8 cellular contexts compared by ENCODE assay signal in genomic region chr1:2525524-2525895, GRCh38. TPM values are rescaled to one million over a fixed set of nuclear protein-coding genes. Genes with fewer than 3 reads are reported as not detected.
DNase-seq lines count a peak whose midpoint lies in the region; ATAC-seq and TF ChIP-seq lines count a peak whose summit lies in the region.

No MANE protein-coding gene starts in this region.

- DNase-seq in AG10803 (ENCODE audit: low read depth) (no peak), colonic mucosa (no peak), islet precursor cell (no peak), kidney tubule cell (ENCODE audit: low spot score) (no peak)
- DNase-seq in naive thymus-derived CD8-positive, alpha-beta T cell, result no peak

- intact Hi-C loops in colonic mucosa (cut with DNase I), result no loop called here

- H3K27ac Mint-ChIP-seq in naive thymus-derived CD8-positive, alpha-beta T cell, result peak overlapping the region; percentile 77 to 98 (median 95)

- no peak for TF ChIP-seq CTCF in AG10803 (conservative IDR thresholded peaks at IDR 0.05; ENCODE audit: low read length)
- TF ChIP-seq CTCF in colonic mucosa (IDR thresholded peaks at IDR 0.05), result no peak

- no peaks in the 10 kb centered on the region for H3K9me3 Mint-ChIP-seq in naive thymus-derived CD8-positive, alpha-beta T cell

- peaks cover 0 to 21% (median 6%) of the 10 kb centered on the region in 3 donors for H3K36me3 Mint-ChIP-seq in naive thymus-derived CD8-positive, alpha-beta T cell

- H3K27me3 Mint-ChIP-seq in naive thymus-derived CD8-positive, alpha-beta T cell, result peaks cover 0 to 2% (median 0%) of the 10 kb centered on the region in 5 donors

- H3K4me1 Mint-ChIP-seq in naive thymus-derived CD8-positive, alpha-beta T cell, result peaks cover 32 to 57% (median 48%) of the 10 kb centered on the region in 4 donors

- peaks cover 8% of the 10 kb centered on the region for H3K27me3 ChIP-seq in colonic mucosa

- no peak for ATAC-seq in naive thymus-derived CD8-positive, alpha-beta T cell
- ATAC-seq in HG02610 (IDR thresholded peaks at IDR 0.05; ENCODE audit: unreplicated experiment) (no peak), GM19395 (IDR thresholded peaks at IDR 0.05; ENCODE audit: unreplicated experiment) (no peak)

- POLR2A ChIA-PET in naive thymus-derived CD8-positive, alpha-beta T cell (lab: Charles Lee), result interaction anchor here (0.7 to 15.0 kb wide), 15 partner anchors 9 to 291 kb away, joined by 3 to 528 read pairs (median 15); partner anchors contain the start of genes MORN1, PEX10, PRXL2B and RER1

- H3K9ac ChIP-seq in colonic mucosa (ENCODE audit: low read depth in 2 of 2, low read length in 2 of 2), result peak overlapping the region; percentile 56 to 76

- peak overlapping the region; percentile 88 to 99 (median 92) for H3K4me3 Mint-ChIP-seq in naive thymus-derived CD8-positive, alpha-beta T cell

- H3K4me1 ChIP-seq in colonic mucosa, result peaks cover 11% of the 10 kb centered on the region

- H3K4me3 ChIP-seq in AG10803 (ENCODE audit: low read length), result peak overlapping the region; percentile 83
- peak overlapping the region; percentile 98 for H3K4me3 ChIP-seq in colonic mucosa

- peaks cover 28% of the 10 kb centered on the region for H3K36me3 ChIP-seq in KOPT-K1 (ENCODE audit: insufficient read depth, low read length)
- H3K36me3 ChIP-seq in colonic mucosa, result peaks cover 8% of the 10 kb centered on the region

- H3K9me3 ChIP-seq in KOPT-K1 (ENCODE audit: insufficient read depth, low read length, poor library complexity, severe bottlenecking), result no peaks in the 10 kb centered on the region
- no peaks in the 10 kb centered on the region for H3K9me3 ChIP-seq in colonic mucosa

- H3K27ac ChIP-seq in KOPT-K1 (ENCODE audit: low read depth, low read length, poor library complexity, severe bottlenecking) (peak overlapping the region; percentile 76), colonic mucosa (peak overlapping the region; percentile 30)

RNA-seq across cellular contexts. Expression of gene PANK4, which starts 0.9 kb away (rescaled TPM):
- total RNA-seq in colonic mucosa, result 10 to 100 TPM; 27.0 to 42.0 TPM
- 100 to 1,000 TPM; 149 to 155 TPM for total RNA-seq in naive thymus-derived CD8-positive, alpha-beta T cell
- 10 to 100 TPM in 2 of 3 donors, 1 to 10 TPM in 1; 9.0 to 31.7 (median 13.4) TPM for polyA plus RNA-seq in naive thymus-derived CD8-positive, alpha-beta T cell

RNA-seq across cellular contexts. Expression of gene HES5, which starts 4.6 kb away (rescaled TPM):
- 1 to 10 TPM; 2.5 to 4.2 TPM for total RNA-seq in colonic mucosa
- total RNA-seq in naive thymus-derived CD8-positive, alpha-beta T cell, result under 1 TPM in 1 of 2 experiments, not detected in 1; 0.30 TPM
- polyA plus RNA-seq in naive thymus-derived CD8-positive, alpha-beta T cell, result not detected

RNA-seq across cellular contexts. Expression of gene TNFRSF14, which starts 30.7 kb away (rescaled TPM):
- total RNA-seq in colonic mucosa, result 100 to 1,000 TPM; 111 to 145 TPM
- 100 to 1,000 TPM; 187 to 190 TPM for total RNA-seq in naive thymus-derived CD8-positive, alpha-beta T cell
- polyA plus RNA-seq in naive thymus-derived CD8-positive, alpha-beta T cell, result 10 to 100 TPM; 45.8 to 61.6 (median 48.9) TPM

RNA-seq across cellular contexts. Expression of gene PLCH2, which starts 49.4 kb away (rescaled TPM):
- 1 to 10 TPM; 2.0 to 3.8 TPM for total RNA-seq in colonic mucosa
- 10 to 100 TPM; 14.8 to 16.4 TPM for total RNA-seq in naive thymus-derived CD8-positive, alpha-beta T cell
- under 1 TPM; 0.37 to 0.52 (median 0.37) TPM for polyA plus RNA-seq in naive thymus-derived CD8-positive, alpha-beta T cell
